In genomic region chr6:37668251-37668650, GRCh38 we compare ENCODE assay signal across 14 cellular contexts. TPM values are rescaled to one million over a fixed set of nuclear protein-coding genes. Genes with fewer than 3 reads are reported as not detected.
DNase-seq lines count a peak whose midpoint lies in the region; ATAC-seq and TF ChIP-seq lines count a peak whose summit lies in the region.
"Had no signal": no experiment of that assay in that cellular context is flagged by ENCODE, and none has a peak within 500 bp of the region (broad histone marks: within the 10 kb centered on the region; RNA-seq: fewer than 3 reads in every experiment).

No MANE protein-coding gene starts in this region.

- RAD21 ChIA-PET in HCT116 (lab: Charles Lee; ENCODE audit: low non-redundant PET in 1 of 2, low total read pairs in 2 of 2, uncharacterized antibody in 2 of 2, unreplicated experiment in 2 of 2): no interaction called here

- no peaks in the 10 kb centered on the region for H3K9me3 ChIP-seq in HCT116 (ENCODE audit: control insufficient read depth in 1 of 2, insufficient read depth in 1 of 2, low read depth in 1 of 2, low read length in 2 of 2)
- no peaks in the 10 kb centered on the region for H3K9me3 ChIP-seq in RWPE2 (ENCODE audit: severe bottlenecking)

- TF ChIP-seq CTCF in HCT116 (IDR thresholded peaks at IDR 0.05 in 2 of 3, conservative IDR thresholded peaks at IDR 0.05 in 1 of 3; ENCODE audit: borderline replicate concordance in 1 of 3, insufficient read depth in 1 of 3, low read depth in 2 of 3, low read length in 2 of 3) (no peak), RWPE2 (IDR thresholded peaks at IDR 0.05; ENCODE audit: poor library complexity, severe bottlenecking) (no peak), foreskin keratinocyte (conservative IDR thresholded peaks at IDR 0.05) (no peak)

- H3K79me2 ChIP-seq in HCT116 (ENCODE audit: insufficient read depth, low read length): no peaks in the 10 kb centered on the region

- peak; percentile 24 for DNase-seq in A172 (ENCODE audit: low spot score)
- no peak for DNase-seq in HCT116 (ENCODE audit: low read depth, low spot score)
- no peak for DNase-seq in RWPE2 (ENCODE audit: low spot score)
- peak; percentile 51 to 67 for DNase-seq in foreskin keratinocyte
- DNase-seq in activated CD4-positive, alpha-beta T cell treated with anti-CD3 and anti-CD28 coated beads, Interleukin-2, amount 10 ng/mL, durations not matched to agents 7 days and 5 days: no peak
- DNase-seq in NK-92 (lab: John Stamatoyannopoulos, UW; ENCODE audit: unreplicated experiment): no peak
- no peak for DNase-seq in stimulated activated CD4-positive, alpha-beta T cell treated with anti-CD3 and anti-CD28 coated beads, Interleukin-2, amount 100 ng/mL, for 48 hours
- DNase-seq: KBM-7, NCI-H1436, NCI-H2081, NCI-H510A, NCI-H774, SHP77 had no signal

- POLR2A ChIA-PET in HCT116 (lab: Charles Lee): no interaction called here
- POLR2A ChIA-PET in activated CD4-positive, alpha-beta T cell treated with anti-CD3 and anti-CD28 coated beads, Interleukin-2, amount 10 ng/mL, durations not matched to agents 7 days and 5 days (lab: Charles Lee): no interaction called here

- no peaks in the 10 kb centered on the region for H3K9me3 Mint-ChIP-seq in activated CD4-positive, alpha-beta T cell treated with anti-CD3 and anti-CD28 coated beads, Interleukin-2, amount 10 ng/mL, durations not matched to agents 7 days and 5 days

- ATAC-seq in HCT116: no peak
- ATAC-seq in RWPE2 (ENCODE audit: low read depth): peak; percentile 83
- peak; percentile 68 for ATAC-seq in foreskin keratinocyte
- no peak for ATAC-seq in HG03342 (IDR thresholded peaks at IDR 0.05; ENCODE audit: unreplicated experiment)

- no peak overlapping the region for H3K27ac Mint-ChIP-seq in activated CD4-positive, alpha-beta T cell treated with anti-CD3 and anti-CD28 coated beads, Interleukin-2, amount 10 ng/mL, durations not matched to agents 7 days and 5 days

- CTCF ChIA-PET in HCT116 (lab: Charles Lee): no interaction called here
- CTCF ChIA-PET in activated CD4-positive, alpha-beta T cell treated with anti-CD3 and anti-CD28 coated beads, Interleukin-2, amount 10 ng/mL, durations not matched to agents 7 days and 5 days (lab: Charles Lee): interaction anchor here (0.7 to 1.9 kb wide), 3 partner anchors 14 to 650 kb away, joined by 3 to 6 read pairs (median 3); no protein-coding TSS in a partner anchor

- H3K4me1 ChIP-seq in HCT116 (ENCODE audit: control insufficient read depth in 1 of 2, insufficient read depth in 2 of 2, low read length in 2 of 2) (peaks cover 7 to 38% of the 10 kb centered on the region in 2 experiments; a peak in 3 of 4 replicates), RWPE2 (ENCODE audit: insufficient read depth, poor library complexity, severe bottlenecking) (peaks cover 5% of the 10 kb centered on the region), foreskin keratinocyte (peaks cover 4% of the 10 kb centered on the region)

- no peaks in the 10 kb centered on the region for H3K36me3 ChIP-seq in HCT116 (ENCODE audit: control insufficient read depth in 1 of 2, insufficient read depth in 2 of 2, low read length in 2 of 2)
- no peaks in the 10 kb centered on the region for H3K36me3 ChIP-seq in RWPE2 (ENCODE audit: low read depth)

- no peak overlapping the region for H3K4me3 Mint-ChIP-seq in activated CD4-positive, alpha-beta T cell treated with anti-CD3 and anti-CD28 coated beads, Interleukin-2, amount 10 ng/mL, durations not matched to agents 7 days and 5 days

- H3K27me3 ChIP-seq in HCT116 (ENCODE audit: insufficient read depth, low read length): no peaks in the 10 kb centered on the region
- H3K27me3 ChIP-seq in RWPE2 (ENCODE audit: insufficient read depth, poor library complexity, severe bottlenecking): no peaks in the 10 kb centered on the region
- H3K27me3 ChIP-seq in foreskin keratinocyte: peaks cover 5% of the 10 kb centered on the region

- TF ChIP-seq RAD21 in HCT116 (IDR thresholded peaks at IDR 0.05; ENCODE audit: low read depth): no peak

- no peaks in the 10 kb centered on the region for H3K4me1 Mint-ChIP-seq in activated CD4-positive, alpha-beta T cell treated with anti-CD3 and anti-CD28 coated beads, Interleukin-2, amount 10 ng/mL, durations not matched to agents 7 days and 5 days

- no peaks in the 10 kb centered on the region for H3K36me3 Mint-ChIP-seq in activated CD4-positive, alpha-beta T cell treated with anti-CD3 and anti-CD28 coated beads, Interleukin-2, amount 10 ng/mL, durations not matched to agents 7 days and 5 days (ENCODE audit: low read depth)

- intact Hi-C loops in HCT116 (cut with micrococcal nuclease): no loop called here

- peaks cover 9% of the 10 kb centered on the region for H3K27me3 Mint-ChIP-seq in activated CD4-positive, alpha-beta T cell treated with anti-CD3 and anti-CD28 coated beads, Interleukin-2, amount 10 ng/mL, durations not matched to agents 7 days and 5 days

- H3K9me2 ChIP-seq in HCT116 (ENCODE audit: insufficient read depth): no peaks in the 10 kb centered on the region

- H4K20me1 ChIP-seq in HCT116 (ENCODE audit: insufficient read depth): no peaks in the 10 kb centered on the region

- no peak for TF ChIP-seq POLR2A in HCT116 (IDR thresholded peaks at IDR 0.05; ENCODE audit: borderline replicate concordance, extremely low read depth, insufficient read depth, insufficient read length)

- H3K27ac ChIP-seq in HCT116 (ENCODE audit: low read depth, low read length): no peak overlapping the region
- H3K27ac ChIP-seq in RWPE2 (ENCODE audit: poor library complexity, severe bottlenecking): no peak overlapping the region
- no peak overlapping the region for H3K27ac ChIP-seq in foreskin keratinocyte

- no TSS peak for BruUV-seq in HCT116 (replicated peaks; lab: Mats Ljungman, UMichigan)

- peak overlapping the region; percentile 17; the same call in 1 of the 2 replicates for H3K4me2 ChIP-seq in HCT116 (ENCODE audit: low read length)

- no peak overlapping the region for H3K4me3 ChIP-seq in HCT116 (replicated peaks in 1 of 2; ENCODE audit: low read depth in 1 of 2, low read length in 2 of 2)
- H3K4me3 ChIP-seq in RWPE2 (ENCODE audit: severe bottlenecking): no peak overlapping the region

- no peak overlapping the region for H2AFZ ChIP-seq in HCT116 (ENCODE audit: low read depth, low read length, poor library complexity, severe bottlenecking)

- no peak overlapping the region for H3K9ac ChIP-seq in HCT116 (ENCODE audit: low read length)

TF ChIP-seq in HCT116, 20 proteins besides CTCF, POLR2A, EP300 and RAD21:
- TF ChIP-seq CEBPB (IDR thresholded peaks at IDR 0.05; ENCODE audit: low read depth) (no peak), SIN3A (IDR thresholded peaks at IDR 0.05; ENCODE audit: low read depth) (no peak), ZFX (IDR thresholded peaks at IDR 0.05) (no peak), EZH2phosphoT487 (IDR thresholded peaks at IDR 0.05; ENCODE audit: borderline replicate concordance) (no peak), CBX3 (IDR thresholded peaks at IDR 0.05; ENCODE audit: low read depth) (no peak), ELF1 (IDR thresholded peaks at IDR 0.05; ENCODE audit: borderline replicate concordance, low read depth) (no peak), TCF7L2 (IDR thresholded peaks at IDR 0.05; ENCODE audit: borderline replicate concordance, extremely low read depth, insufficient read depth, insufficient read length) (no peak), ZNF274 (IDR thresholded peaks at IDR 0.05; ENCODE audit: low read depth, low read length) (no peak), POLR2AphosphoS5 (IDR thresholded peaks at IDR 0.05; ENCODE audit: low read depth, low read length) (no peak), YY1 (IDR thresholded peaks at IDR 0.05; ENCODE audit: extremely low read depth, insufficient replicate concordance, low read depth, low read length) (no peak)

RNA-seq across cellular contexts. Expression of gene MDGA1, which starts 29.4 kb away (rescaled TPM):
- total RNA-seq in A172 (2014; rRNA removed; shearing (Covaris generic)): 5.8 and 10.0 TPM in 2 replicates
- total RNA-seq in HCT116 (2021; ENCODE audit: unreplicated experiment) (6.2 TPM), foreskin keratinocyte (0.32 and 1.5 TPM in 2 replicates)
- polyA plus RNA-seq in HCT116 (2012): 5.1 and 6.0 TPM in 2 replicates
- polyA plus RNA-seq in foreskin keratinocyte: 0.18 and 1.0 TPM in 2 replicates
- 1 to 10 TPM; 1.3 to 2.2 TPM for total RNA-seq in activated CD4-positive, alpha-beta T cell treated with anti-CD3 and anti-CD28 coated beads, Interleukin-2, amount 10 ng/mL, durations not matched to agents 7 days and 5 days

Comparison
In these comparisons a context has a peak if more than half of its experiments do, and no peak if none do; other contexts are left out.
1. DNase-seq: peak in A172 (single experiment) and foreskin keratinocyte (2 of 2); none in HCT116 (single experiment), RWPE2 (single experiment), activated CD4-positive, alpha-beta T cell treated with anti-CD3 and anti-CD28 coated beads, Interleukin-2, amount 10 ng/mL, durations not matched to agents 7 days and 5 days (single experiment), NK-92 (single experiment) and stimulated activated CD4-positive, alpha-beta T cell treated with anti-CD3 and anti-CD28 coated beads, Interleukin-2, amount 100 ng/mL, for 48 hours (0 of 2).
2. ATAC-seq: peak in RWPE2 (single experiment) and foreskin keratinocyte (single experiment); none in HCT116 (single experiment) and HG03342 (single experiment).